Comparison of ENCODE assay signal across 12 cellular contexts in genomic region chr12:114851981-114852380, GRCh38.
A peak's percentile ranks its signal among the peaks of the same experiment; 100 is the strongest.
DNase-seq lines count a peak whose midpoint lies in the region; ATAC-seq and TF ChIP-seq lines count a peak whose summit lies in the region.
"Had no signal": no experiment of that assay in that cellular context is flagged by ENCODE, and none has a peak within 500 bp of the region (broad histone marks: within the 10 kb centered on the region; RNA-seq: fewer than 3 reads in every experiment).

No MANE protein-coding gene starts in this region.

- H3K36me3 ChIP-seq in IMR-90 (ENCODE audit: control insufficient read depth, insufficient read depth, low read length) (no peaks in the 10 kb centered on the region), gastrocnemius medialis (no peaks in the 10 kb centered on the region)
- H3K36me3 ChIP-seq: BE2C had no signal

- no peak overlapping the region for H2BK120ac ChIP-seq in IMR-90 (ENCODE audit: low read depth, low read length)

- no peak overlapping the region for H2AK9ac ChIP-seq in IMR-90 (replicated peaks; ENCODE audit: low read depth, low read length, poor library complexity)

- H4K20me1 ChIP-seq in IMR-90 (ENCODE audit: insufficient read depth, low read length): no peaks in the 10 kb centered on the region

- peaks cover 3% of the 10 kb centered on the region; the same call in 1 of the 2 replicates for H3K9me3 ChIP-seq in IMR-90 (ENCODE audit: control insufficient read depth, insufficient read depth, low read length)
- no peaks in the 10 kb centered on the region for H3K9me3 ChIP-seq in gastrocnemius medialis
- H3K9me3 ChIP-seq: BE2C had no signal

- H4K8ac ChIP-seq in IMR-90 (ENCODE audit: low read depth in 2 of 2, low read length in 2 of 2): no peak overlapping the region

- no peak overlapping the region for H3K56ac ChIP-seq in IMR-90 (ENCODE audit: extremely low read depth, insufficient read depth, low read length)

- no peaks in the 10 kb centered on the region for H3K27me3 ChIP-seq in IMR-90 (ENCODE audit: control insufficient read depth, insufficient read depth, low read length)
- H3K27me3 ChIP-seq in gastrocnemius medialis: no peaks in the 10 kb centered on the region
- H3K27me3 ChIP-seq: BE2C had no signal

- no peak overlapping the region for H3K27ac ChIP-seq in IMR-90 (ENCODE audit: insufficient read depth, low read length)
- no peak overlapping the region for H3K27ac ChIP-seq in gastrocnemius medialis
- H3K27ac ChIP-seq: C4-2B, GM23248 had no signal

- no peak overlapping the region for H3K23ac ChIP-seq in IMR-90 (ENCODE audit: low read depth, low read length)

- no peak overlapping the region for H2AFZ ChIP-seq in IMR-90 (replicated peaks; ENCODE audit: low read length, poor library complexity)
- H2AFZ ChIP-seq: GM23248 had no signal

- dilution Hi-C loops in IMR-90 (cut with HindIII; ENCODE audit: low sequenced_read_pairs, unreplicated experiment): no loop called here

- ATAC-seq in IMR-90 (ENCODE audit: low read depth): no peak
- ATAC-seq in gastrocnemius medialis: no peak
- no peak for ATAC-seq in GM18861 (IDR thresholded peaks at IDR 0.05; ENCODE audit: unreplicated experiment)

- no peak overlapping the region for H3K4me2 ChIP-seq in IMR-90 (ENCODE audit: low read depth, low read length)

- H3K18ac ChIP-seq in IMR-90 (ENCODE audit: low read depth, low read length): no peak overlapping the region

- H2BK5ac ChIP-seq in IMR-90 (ENCODE audit: low read depth, low read length, poor library complexity, severe bottlenecking): no peak overlapping the region

- no peak overlapping the region; the same call in 2 of the 3 replicates for H2BK15ac ChIP-seq in IMR-90 (ENCODE audit: low read depth, low read length)

- no peak overlapping the region for H3K4me3 ChIP-seq in IMR-90 (ENCODE audit: insufficient read depth, low read depth, low read length)
- no peak overlapping the region for H3K4me3 ChIP-seq in gastrocnemius medialis
- H3K4me3 ChIP-seq: GM23248 had no signal

- no peak for TF ChIP-seq RAD21 in IMR-90 (IDR thresholded peaks at IDR 0.05; ENCODE audit: low read length)

- peak overlapping the region; percentile 27; the same call in 1 of the 2 replicates for H2AK5ac ChIP-seq in IMR-90 (ENCODE audit: low read depth, low read length)

- H3K79me1 ChIP-seq in IMR-90 (ENCODE audit: low read depth in 1 of 2, low read length in 2 of 2): no peaks in the 10 kb centered on the region

- TF ChIP-seq POLR2A in IMR-90 (IDR thresholded peaks at IDR 0.05; ENCODE audit: low read depth, low read length) (no peak), gastrocnemius medialis (IDR thresholded peaks at IDR 0.05) (no peak)

- H3K4me1 ChIP-seq in IMR-90 (ENCODE audit: control insufficient read depth, insufficient read depth, low read length) (peaks cover 9% of the 10 kb centered on the region), gastrocnemius medialis (no peaks in the 10 kb centered on the region)
- H3K4me1 ChIP-seq: BE2C, Caco-2 had no signal

- 80% methylated on average over 1 of the region's 7 CpGs; no CpG with 5 or more reads in 1 of the 2 experiments for WGBS in IMR-90 (ENCODE audit: extremely low coverage in 2 of 2, insufficient read length in 1 of 2), 2 experiments

- POLR2A ChIA-PET in IMR-90 (lab: Charles Lee; ENCODE audit: unreplicated experiment): no interaction called here

- TF ChIP-seq CTCF in IMR-90 (conservative IDR thresholded peaks at IDR 0.05; ENCODE audit: low read depth, low read length) (no peak), gastrocnemius medialis (IDR thresholded peaks at IDR 0.05 in 4 of 5, conservative IDR thresholded peaks at IDR 0.05 in 1 of 5) (no peak)

- H3K4ac ChIP-seq in IMR-90 (ENCODE audit: low read depth, low read length): no peak overlapping the region

- H4K91ac ChIP-seq in IMR-90 (ENCODE audit: insufficient read depth, low read depth, low read length): no peak overlapping the region

- H3K9ac ChIP-seq in IMR-90 (ENCODE audit: low read depth, low read length): no peak overlapping the region
- H3K9ac ChIP-seq: GM23248 had no signal

- no peak overlapping the region for H2BK20ac ChIP-seq in IMR-90 (ENCODE audit: low read depth, low read length)

- CTCF ChIA-PET in IMR-90 (lab: Yijun Ruan, JAX): no interaction called here

- in situ Hi-C loops in IMR-90 (cut with MboI; ENCODE audit: low sequenced_read_pairs): no loop called here
- in situ Hi-C loops in gastrocnemius medialis (cut with MboI; ENCODE audit: low sequenced_read_pairs in 4 of 4): no loop called here

- no peak overlapping the region for H3K14ac ChIP-seq in IMR-90 (replicated peaks; ENCODE audit: low read depth, low read length)

- peaks cover 5% of the 10 kb centered on the region for H3K9me1 ChIP-seq in IMR-90 (ENCODE audit: insufficient read depth, low read length)

- BruUV-seq in IMR-90 (replicated peaks; lab: Mats Ljungman, UMichigan): no TSS peak

- intact Hi-C loops in IMR-90 (cut with micrococcal nuclease) (no loop called here), gastrocnemius medialis (cut with DNase I; ENCODE audit: low total_unique reads) (no loop called here)

- DNase-seq in IMR-90 (no peak), NCI-H82 (lab: John Stamatoyannopoulos, UW) (peak; percentile 62), amniotic epithelial cell (ENCODE audit: low read depth) (peak; percentile 11), NCI-H69 (lab: John Stamatoyannopoulos, UW) (no peak), gastrocnemius medialis (no peak)
- DNase-seq: BE2C; Caco-2; CD4-positive, alpha-beta T cell; GM23248; HCEC 1CT had no signal

- no peak overlapping the region for H4K5ac ChIP-seq in IMR-90 (ENCODE audit: low read depth, low read length)

TF ChIP-seq in IMR-90, 13 proteins besides CTCF, POLR2A, EP300 and RAD21:
- TF ChIP-seq RCOR1 (IDR thresholded peaks at IDR 0.05; ENCODE audit: insufficient replicate concordance, low read length) (no peak), MAFK (IDR thresholded peaks at IDR 0.05; ENCODE audit: low read depth, low read length) (no peak), CHD1 (IDR thresholded peaks at IDR 0.05; ENCODE audit: low read depth, low read length) (no peak), CEBPB (IDR thresholded peaks at IDR 0.05; ENCODE audit: low read depth, low read length) (no peak), RFX5 (IDR thresholded peaks at IDR 0.05; ENCODE audit: low read depth, low read length) (no peak), BHLHE40 (IDR thresholded peaks at IDR 0.05; ENCODE audit: low read depth, low read length) (no peak), USF2 (IDR thresholded peaks at IDR 0.05; ENCODE audit: low read depth, low read length) (no peak), NFE2L2 (IDR thresholded peaks at IDR 0.05; ENCODE audit: low read depth, low read length) (no peak), MAZ (IDR thresholded peaks at IDR 0.05; ENCODE audit: borderline replicate concordance, low read depth, low read length) (no peak), MXI1 (IDR thresholded peaks at IDR 0.05; ENCODE audit: borderline replicate concordance, low read depth, low read length) (no peak), SMC3 (IDR thresholded peaks at IDR 0.05; ENCODE audit: low read depth, low read length) (no peak), FOS (IDR thresholded peaks at IDR 0.05; ENCODE audit: low read depth, low read length) (no peak)
- TF ChIP-seq, protein P1, sequence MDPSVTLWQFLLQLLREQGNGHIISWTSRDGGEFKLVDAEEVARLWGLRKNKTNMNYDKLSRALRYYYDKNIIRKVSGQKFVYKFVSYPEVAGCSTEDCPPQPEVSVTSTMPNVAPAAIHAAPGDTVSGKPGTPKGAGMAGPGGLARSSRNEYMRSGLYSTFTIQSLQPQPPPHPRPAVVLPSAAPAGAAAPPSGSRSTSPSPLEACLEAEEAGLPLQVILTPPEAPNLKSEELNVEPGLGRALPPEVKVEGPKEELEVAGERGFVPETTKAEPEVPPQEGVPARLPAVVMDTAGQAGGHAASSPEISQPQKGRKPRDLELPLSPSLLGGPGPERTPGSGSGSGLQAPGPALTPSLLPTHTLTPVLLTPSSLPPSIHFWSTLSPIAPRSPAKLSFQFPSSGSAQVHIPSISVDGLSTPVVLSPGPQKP (IDR thresholded peaks at IDR 0.05; ENCODE audit: borderline replicate concordance, low read depth, low read length): no peak
TF ChIP-seq in IMR-90: peak in this region for 0.

Comparison
In these comparisons a context has a peak if more than half of its experiments do, and no peak if none do; other contexts are left out.
1. DNase-seq: peak in NCI-H82 (single experiment) and amniotic epithelial cell (single experiment); none in IMR-90 (single experiment), NCI-H69 (single experiment) and gastrocnemius medialis (0 of 2).